ENCODE assay signal across 20 cellular contexts in the genomic region with DNA sequence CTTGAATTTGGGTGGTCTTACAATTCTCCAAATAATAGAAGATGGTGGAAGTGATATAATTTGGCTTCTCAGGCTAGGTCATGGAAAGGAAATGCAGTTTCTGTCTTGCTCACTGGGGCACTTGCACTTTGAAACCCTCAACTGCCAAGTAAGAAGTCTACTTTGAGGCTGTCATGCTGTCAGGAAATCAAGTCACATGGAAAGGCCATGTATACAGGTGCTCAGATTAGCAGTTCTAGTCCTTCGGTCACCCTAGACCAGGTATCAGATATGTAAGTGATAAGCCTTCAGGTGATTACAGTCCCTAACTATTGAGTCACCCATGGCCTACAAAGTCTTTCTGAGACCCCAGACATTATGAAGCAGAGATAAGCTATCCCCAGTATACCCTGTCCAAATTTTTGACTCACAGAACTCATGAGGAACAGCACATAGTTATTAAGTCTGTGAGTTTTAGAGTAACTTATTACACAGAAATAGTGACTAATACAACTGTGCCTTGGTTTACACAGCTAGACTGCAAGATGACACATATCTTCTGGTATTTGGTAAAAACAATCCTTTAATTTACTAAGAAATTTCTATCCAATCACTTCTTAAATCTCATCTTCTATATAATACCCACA. TPM values are rescaled to one million over a fixed set of nuclear protein-coding genes. Genes with fewer than 3 reads are reported as not detected.
DNase-seq lines count a peak whose midpoint lies in the region; ATAC-seq, FAIRE-seq and TF ChIP-seq lines count a peak whose summit lies in the region.
"Had no signal": no experiment of that assay in that cellular context is flagged by ENCODE, and none has a peak within 500 bp of the region (broad histone marks: within the 10 kb centered on the region; RNA-seq: fewer than 3 reads in every experiment).

No MANE protein-coding gene starts in this region.

- DNase-seq in activated CD4-positive, alpha-beta T cell treated with anti-CD3 and anti-CD28 coated beads for 36 hours = no peak
- DNase-seq in activated CD4-positive, alpha-beta T cell treated with anti-CD3 and anti-CD28 coated beads, Interleukin-2, amount 50 U/mL, for 1 hour = no peak
- DNase-seq in GM03348 (ENCODE audit: low spot score) (peak; percentile 4), astrocyte of the spinal cord (ENCODE audit: low read depth, low spot score) (peak; percentile 9), kidney epithelial cell (ENCODE audit: low read depth) (peak; percentile 60), GM12892 (ENCODE audit: insufficient read length) (no peak), GM13976 (ENCODE audit: low spot score) (no peak), tibial artery (no peak)
- DNase-seq: 8988T; activated CD8-positive, alpha-beta memory T cell treated with anti-CD3 and anti-CD28 coated beads for 24 hours; activated effector memory CD4-positive, alpha-beta T cell treated with Interleukin-2 at 50 U/mL for 16 hours; amygdala; CD8-positive, alpha-beta memory T cell; foreskin melanocyte; midbrain; NCI-H526 treated with DMSO at 0.1 percent for 48 hours; OCI-M1; SIG-M5; transverse colon had no signal

- H3K27ac Mint-ChIP-seq in activated CD4-positive, alpha-beta T cell treated with anti-CD3 and anti-CD28 coated beads for 36 hours = no peak overlapping the region

- no peak for TF ChIP-seq CTCF in astrocyte of the spinal cord (IDR thresholded peaks at IDR 0.05; ENCODE audit: low read depth, low read length)
- no peak for TF ChIP-seq CTCF in kidney epithelial cell (IDR thresholded peaks at IDR 0.05; ENCODE audit: insufficient read depth, low read length, poor library complexity, severe bottlenecking)
- TF ChIP-seq CTCF in GM13976 (IDR thresholded peaks at IDR 0.05; ENCODE audit: borderline replicate concordance, control extremely low read depth, extremely low read depth, insufficient read depth, missing control alignments) = no peak
- no peak for TF ChIP-seq CTCF in tibial artery (IDR thresholded peaks at IDR 0.05)

- no peak for TF ChIP-seq POLR2A in GM12892 (IDR thresholded peaks at IDR 0.05; ENCODE audit: low read depth, low read length)

- peak; percentile 80 for ATAC-seq in activated CD4-positive, alpha-beta T cell treated with anti-CD3 and anti-CD28 coated beads for 36 hours

- CTCF ChIA-PET in activated CD4-positive, alpha-beta T cell treated with anti-CD3 and anti-CD28 coated beads for 36 hours (lab: Charles Lee) = interaction anchor here (1.1 kb wide), 1 partner anchor 8 kb away, joined by 3 read pairs; no protein-coding TSS in a partner anchor

- H3K4me3 ChIP-seq in astrocyte of the spinal cord (ENCODE audit: low read depth, low read length) (no peak overlapping the region), kidney epithelial cell (ENCODE audit: low read depth, low read length) (no peak overlapping the region), tibial artery (no peak overlapping the region)
- H3K4me3 ChIP-seq: prostate gland, transverse colon had no signal

- no peak overlapping the region for H3K27ac ChIP-seq in tibial artery
- H3K27ac ChIP-seq: prostate gland, transverse colon had no signal

- H3K36me3 Mint-ChIP-seq in activated CD4-positive, alpha-beta T cell treated with anti-CD3 and anti-CD28 coated beads for 36 hours (ENCODE audit: low read depth) = peaks cover 46% of the 10 kb centered on the region

- intact Hi-C loops in activated CD4-positive, alpha-beta T cell treated with anti-CD3 and anti-CD28 coated beads for 36 hours (cut with DNase I, micrococcal nuclease) = loop anchor here in 1 of 2 experiments (5.0 kb wide), 1 partner anchor 73 kb away; no protein-coding TSS in a partner anchor
- intact Hi-C loops in tibial artery (cut with DNase I; ENCODE audit: low total_unique reads) = no loop called here

- H3K4me3 Mint-ChIP-seq in activated CD4-positive, alpha-beta T cell treated with anti-CD3 and anti-CD28 coated beads for 36 hours = no peak overlapping the region
- H3K4me3 Mint-ChIP-seq: CD8-positive, alpha-beta memory T cell had no signal

- no peaks in the 10 kb centered on the region for H3K4me1 ChIP-seq in tibial artery
- H3K4me1 ChIP-seq: prostate gland, transverse colon had no signal

- H3K36me3 ChIP-seq in kidney epithelial cell (ENCODE audit: control insufficient read depth, insufficient read depth, low read length) (no peaks in the 10 kb centered on the region), tibial artery (peaks cover 35 to 64% (median 57%) of the 10 kb centered on the region in 3 donors)
- H3K36me3 ChIP-seq: prostate gland had no signal

- H3K27me3 ChIP-seq in kidney epithelial cell (ENCODE audit: control insufficient read depth, insufficient read depth, low read length) (no peaks in the 10 kb centered on the region), tibial artery (no peaks in the 10 kb centered on the region)
- H3K27me3 ChIP-seq: transverse colon had no signal

- H3K9me3 ChIP-seq in tibial artery = no peaks in the 10 kb centered on the region
- H3K9me3 ChIP-seq: prostate gland, transverse colon had no signal

- no peaks in the 10 kb centered on the region for H3K9me3 Mint-ChIP-seq in activated CD4-positive, alpha-beta T cell treated with anti-CD3 and anti-CD28 coated beads for 36 hours (ENCODE audit: low read depth)
- H3K9me3 Mint-ChIP-seq: CD8-positive, alpha-beta memory T cell had no signal

- peaks cover 7% of the 10 kb centered on the region for H3K4me1 Mint-ChIP-seq in activated CD4-positive, alpha-beta T cell treated with anti-CD3 and anti-CD28 coated beads for 36 hours
- H3K4me1 Mint-ChIP-seq: CD8-positive, alpha-beta memory T cell had no signal

- no peak for FAIRE-seq in GM12892 (lab: Jason Lieb, UNC)

- POLR2A ChIA-PET in activated CD4-positive, alpha-beta T cell treated with anti-CD3 and anti-CD28 coated beads for 36 hours (lab: Charles Lee) = no interaction called here

- in situ Hi-C loops in astrocyte of the spinal cord (cut with HindIII; ENCODE audit: low sequenced_read_pairs) (no loop called here), GM13976 (cut with MboI; ENCODE audit: low sequenced_read_pairs, unreplicated experiment) (no loop called here)

- no peaks in the 10 kb centered on the region for H3K27me3 Mint-ChIP-seq in activated CD4-positive, alpha-beta T cell treated with anti-CD3 and anti-CD28 coated beads for 36 hours
- H3K27me3 Mint-ChIP-seq: CD8-positive, alpha-beta memory T cell had no signal

RNA-seq across cellular contexts. Expression of gene BBS10, which starts 26.3 kb away (rescaled TPM):
- total RNA-seq in activated CD4-positive, alpha-beta T cell treated with anti-CD3 and anti-CD28 coated beads for 36 hours = 1 to 10 TPM; 3.5 to 4.0 TPM
- 12.5 and 14.4 TPM in 2 replicates for total RNA-seq in kidney epithelial cell
- 4.4 TPM for polyA plus RNA-seq in GM12892 (2012; ENCODE audit: missing spikeins)

Comparison
In these comparisons a context has a peak if more than half of its experiments do, and no peak if none do; other contexts are left out.
1. DNase-seq: peak in GM03348 (single experiment), astrocyte of the spinal cord (single experiment) and kidney epithelial cell (single experiment); none in activated CD4-positive, alpha-beta T cell treated with anti-CD3 and anti-CD28 coated beads for 36 hours (single experiment), activated CD4-positive, alpha-beta T cell treated with anti-CD3 and anti-CD28 coated beads, Interleukin-2, amount 50 U/mL, for 1 hour (single experiment), GM12892 (single experiment), GM13976 (single experiment) and tibial artery (0 of 2).